Comparison of ENCODE assay signal across 10 cellular contexts in genomic region chr6:115765966-115766365, GRCh38.
"Had no signal": no experiment of that assay in that cellular context is flagged by ENCODE, and none has a peak within 500 bp of the region (broad histone marks: within the 10 kb centered on the region; RNA-seq: fewer than 3 reads in every experiment).

No MANE protein-coding gene starts in this region.

- H3K4me3 ChIP-seq: GM23248, HAP-1 had no signal

- ATAC-seq: HCT116, HepG2 had no signal

- H3K27ac ChIP-seq: GM23248, HL-60, KMS-11 had no signal

- FAIRE-seq: HepG2 had no signal

- H3K36me3 ChIP-seq: HAP-1 had no signal

- H3K9me3 ChIP-seq: HAP-1 had no signal

- DNase-seq: GM23248, GOT3, H7, HFFc6, KBM-7 had no signal
